11 cellular contexts compared by ENCODE assay signal in the genomic region with DNA sequence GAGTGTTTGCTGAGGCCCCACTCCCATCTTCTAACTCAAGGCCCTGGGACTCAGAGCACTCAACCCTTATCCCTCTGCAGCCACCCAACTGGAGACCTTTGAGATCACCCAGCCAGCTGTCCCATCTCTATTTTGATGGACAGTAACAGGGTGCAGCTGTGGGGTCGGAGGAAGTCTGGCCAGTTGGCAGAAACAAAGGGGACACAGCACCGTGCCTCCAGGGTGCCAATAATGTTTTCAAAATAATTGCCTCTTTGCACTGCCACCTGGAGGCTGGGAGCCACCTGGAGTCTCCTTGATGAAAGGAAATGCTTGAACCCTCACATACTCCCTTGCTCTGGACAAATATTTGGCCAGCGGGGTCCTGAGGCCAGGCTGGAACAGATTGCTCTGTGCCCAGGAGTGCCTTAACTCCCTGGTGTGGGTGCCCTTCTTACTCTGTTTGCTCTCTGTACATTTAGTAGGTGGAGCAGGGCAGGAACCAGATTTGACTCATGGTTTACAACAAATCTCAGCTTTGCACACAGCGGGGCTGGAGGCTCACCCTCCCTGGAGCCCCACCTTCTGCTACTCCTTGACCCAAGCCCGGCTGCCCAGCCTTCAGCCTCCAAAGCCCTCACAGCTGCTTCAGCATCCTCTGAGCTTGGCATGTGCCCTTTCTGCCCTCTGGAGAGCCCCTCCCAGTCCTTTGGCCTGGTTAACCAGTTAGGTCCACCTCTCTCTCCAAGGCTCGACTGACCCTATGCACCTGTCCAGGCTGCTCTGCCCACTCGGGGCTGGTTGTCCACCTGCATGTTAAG. TPM values are rescaled to one million over a fixed set of nuclear protein-coding genes. Genes with fewer than 3 reads are reported as not detected.
DNase-seq lines count a peak whose midpoint lies in the region; ATAC-seq and TF ChIP-seq lines count a peak whose summit lies in the region.
"Had no signal": no experiment of that assay in that cellular context is flagged by ENCODE, and none has a peak within 500 bp of the region (broad histone marks: within the 10 kb centered on the region; RNA-seq: fewer than 3 reads in every experiment).

No MANE protein-coding gene starts in this region.

- intact Hi-C loops in naive thymus-derived CD4-positive, alpha-beta T cell (cut with micrococcal nuclease): loop anchor here in 1 of 2 donors (1.0 to 5.0 kb wide), 3 partner anchors 9 to 35 kb away; no protein-coding TSS in a partner anchor
- intact Hi-C loops in Caco-2 (cut with micrococcal nuclease; ENCODE audit: unreplicated experiment): no loop called here

- H3K4me1 ChIP-seq in naive thymus-derived CD4-positive, alpha-beta T cell (ENCODE audit: control insufficient read depth in 2 of 2, insufficient read depth in 2 of 2, low read length in 2 of 2): peaks cover 0 to 56% of the 10 kb centered on the region in 2 donors
- no peaks in the 10 kb centered on the region for H3K4me1 ChIP-seq in Caco-2

- peaks cover 0 to 41% (median 0%) of the 10 kb centered on the region in 3 experiments for H3K36me3 ChIP-seq in naive thymus-derived CD4-positive, alpha-beta T cell (ENCODE audit: control insufficient read depth in 2 of 3, insufficient read depth in 3 of 3, low read length in 3 of 3)
- no peaks in the 10 kb centered on the region; the same call in 1 of the 2 replicates for H3K36me3 ChIP-seq in Caco-2 (ENCODE audit: control insufficient read depth, insufficient read depth, low read length)

- no peak for TF ChIP-seq CTCF in Caco-2 (IDR thresholded peaks at IDR 0.05; ENCODE audit: insufficient read depth in 1 of 2, low read depth in 1 of 2, low read length in 1 of 2, severe bottlenecking in 1 of 2, unreplicated experiment in 1 of 2)

- peaks cover 0 to 5% (median 0%) of the 10 kb centered on the region in 11 donors for H3K9me3 Mint-ChIP-seq in naive thymus-derived CD4-positive, alpha-beta T cell
- peaks cover 27% of the 10 kb centered on the region for H3K9me3 Mint-ChIP-seq in Caco-2 (ENCODE audit: unreplicated experiment)

- H3K4me3 Mint-ChIP-seq in naive thymus-derived CD4-positive, alpha-beta T cell: peak overlapping the region in 8 of 10 donors; percentile 6 to 68 (median 40)
- no peak overlapping the region for H3K4me3 Mint-ChIP-seq in Caco-2 (ENCODE audit: unreplicated experiment)

- peaks cover 4 to 50% (median 27%) of the 10 kb centered on the region in 5 donors for H3K36me3 Mint-ChIP-seq in naive thymus-derived CD4-positive, alpha-beta T cell
- no peaks in the 10 kb centered on the region for H3K36me3 Mint-ChIP-seq in Caco-2 (ENCODE audit: insufficient read depth, unreplicated experiment)

- POLR2A ChIA-PET in naive thymus-derived CD4-positive, alpha-beta T cell (lab: Charles Lee): interaction anchor here (0.7 to 7.0 kb wide), 13 partner anchors 9 to 35 kb away, joined by 3 to 98 read pairs (median 9); a partner anchor contains a TSS
- POLR2A ChIA-PET in Caco-2 (lab: Charles Lee): no interaction called here

- no peaks in the 10 kb centered on the region for H3K27me3 ChIP-seq in naive thymus-derived CD4-positive, alpha-beta T cell (ENCODE audit: control insufficient read depth in 2 of 2, insufficient read depth in 2 of 2, low read length in 2 of 2)
- no peaks in the 10 kb centered on the region for H3K27me3 ChIP-seq in Caco-2 (replicated peaks; ENCODE audit: control insufficient read depth, insufficient read depth, low read length)

- CTCF ChIA-PET in naive thymus-derived CD4-positive, alpha-beta T cell (lab: Charles Lee): interaction anchor here (0.7 to 2.5 kb wide), 12 partner anchors 9 to 36 kb away, joined by 3 to 12 read pairs (median 6); a partner anchor contains a TSS
- CTCF ChIA-PET in Caco-2 (lab: Charles Lee): no interaction called here

- no TSS peak for BruUV-seq in Caco-2 (replicated peaks; lab: Mats Ljungman, UMichigan)

- peak; percentile 11 for ATAC-seq in GM18502 (IDR thresholded peaks at IDR 0.05; ENCODE audit: poor library complexity, unreplicated experiment)
- ATAC-seq in HG02885 (IDR thresholded peaks at IDR 0.05; ENCODE audit: poor library complexity, unreplicated experiment): peak; percentile 20
- no peak for ATAC-seq in naive thymus-derived CD4-positive, alpha-beta T cell

- H3K27me3 Mint-ChIP-seq in naive thymus-derived CD4-positive, alpha-beta T cell: no peaks in the 10 kb centered on the region
- peaks cover 4% of the 10 kb centered on the region for H3K27me3 Mint-ChIP-seq in Caco-2 (ENCODE audit: insufficient read depth, unreplicated experiment)

- no peaks in the 10 kb centered on the region for H3K9me3 ChIP-seq in naive thymus-derived CD4-positive, alpha-beta T cell (ENCODE audit: control insufficient read depth in 2 of 3, low read length in 3 of 3)
- H3K9me3 ChIP-seq in Caco-2: no peaks in the 10 kb centered on the region

- peaks cover 33 to 100% (median 93%) of the 10 kb centered on the region in 7 donors for H3K4me1 Mint-ChIP-seq in naive thymus-derived CD4-positive, alpha-beta T cell
- no peaks in the 10 kb centered on the region for H3K4me1 Mint-ChIP-seq in Caco-2 (ENCODE audit: low read depth, unreplicated experiment)

- H3K27ac ChIP-seq in caudate nucleus (ENCODE audit: low read depth, low read length): peak overlapping the region; percentile 84
- peak overlapping the region; percentile 49 for H3K27ac ChIP-seq in naive thymus-derived CD4-positive, alpha-beta T cell (ENCODE audit: low read depth, low read length)
- H3K27ac ChIP-seq: GM23248 had no signal

- peak in 2 of 61 donors; percentile 57 to 65 for DNase-seq in caudate nucleus (lab: John Stamatoyannopoulos, UW)
- DNase-seq in naive thymus-derived CD4-positive, alpha-beta T cell: no peak
- no peak for DNase-seq in SW 1271 (lab: John Stamatoyannopoulos, UW)
- no peak for DNase-seq in Kasumi-1 (lab: John Stamatoyannopoulos, UW)
- DNase-seq in Caco-2: no peak
- no peak for DNase-seq in activated CD4-positive, alpha-beta T cell treated with anti-CD3 and anti-CD28 coated beads, Interleukin-2, amount 50 U/mL, for 4 hours
- DNase-seq: activated effector memory CD4-positive, alpha-beta T cell treated with anti-CD3 and anti-CD28 coated beads, Interleukin-2, amount 50 U/mL, for 16 hours; NCI-H82 had no signal

- H3K4me3 ChIP-seq in naive thymus-derived CD4-positive, alpha-beta T cell (ENCODE audit: low read length): no peak overlapping the region
- no peak overlapping the region for H3K4me3 ChIP-seq in Caco-2 (ENCODE audit: low read depth, low read length)
- H3K4me3 ChIP-seq: GM23248 had no signal

- peak overlapping the region in 8 of 9 donors; percentile 49 to 98 (median 76) for H3K27ac Mint-ChIP-seq in naive thymus-derived CD4-positive, alpha-beta T cell
- H3K27ac Mint-ChIP-seq in Caco-2 (ENCODE audit: unreplicated experiment): no peak overlapping the region

RNA-seq across cellular contexts. Expression of a gene that starts 17.2 kb away (rescaled TPM):
- 100 to 1,000 TPM; 124 to 575 (median 159) TPM for total RNA-seq in naive thymus-derived CD4-positive, alpha-beta T cell
- 100 to 1,000 TPM; 355 to 408 TPM for polyA plus RNA-seq in naive thymus-derived CD4-positive, alpha-beta T cell
- not detected in 2 replicates for total RNA-seq in Caco-2 (2022)
- total RNA-seq: GM23248 had no signal
- polyA plus RNA-seq: GM23248 had no signal

Comparison
In these comparisons a context has a peak if more than half of its experiments do, and no peak if none do; other contexts are left out.
1. RNA of a gene that starts 17.2 kb away (total RNA-seq): 124 to 575 TPM in naive thymus-derived CD4-positive, alpha-beta T cell; not detected in Caco-2; every median in the first group is over 100 times any median in the second.